ENCODE assay signal across 8 cellular contexts in the genomic region with DNA sequence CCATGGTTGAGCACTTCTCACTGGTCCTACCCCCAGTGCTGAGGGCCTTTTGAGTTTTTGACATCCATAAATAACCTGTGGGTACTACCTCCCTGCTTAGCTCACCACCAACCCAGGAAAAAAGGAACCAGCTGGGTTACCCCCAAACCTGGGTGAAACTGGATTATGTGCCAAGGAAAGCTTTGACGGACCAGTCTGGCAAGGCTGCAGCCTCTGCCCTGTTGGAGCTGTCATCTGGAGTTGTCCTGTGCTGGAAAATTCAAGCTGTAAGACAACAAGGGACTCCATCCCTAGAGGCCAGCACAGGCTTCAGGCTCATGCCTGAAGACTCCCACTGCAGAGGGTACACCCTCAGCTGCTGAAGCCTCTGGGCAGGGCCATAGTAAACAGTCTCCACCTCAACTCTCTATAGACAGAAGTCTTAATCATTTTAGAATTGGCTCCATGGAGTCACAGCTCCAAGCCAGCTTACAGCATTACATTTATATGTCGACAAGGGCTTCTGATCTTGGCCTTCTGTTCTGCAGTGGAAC.
DNase-seq lines count a peak whose midpoint lies in the region; ATAC-seq, FAIRE-seq and TF ChIP-seq lines count a peak whose summit lies in the region.
"Had no signal": no experiment of that assay in that cellular context is flagged by ENCODE, and none has a peak within 500 bp of the region (broad histone marks: within the 10 kb centered on the region; RNA-seq: fewer than 3 reads in every experiment).

No MANE protein-coding gene starts in this region.

- peaks cover 3% of the 10 kb centered on the region for H3K36me3 Mint-ChIP-seq in activated naive CD8-positive, alpha-beta T cell

- H3K4me3 ChIP-seq in keratinocyte (ENCODE audit: control insufficient read depth in 2 of 3, extremely low read depth in 1 of 3, insufficient read depth in 2 of 3, low read depth in 1 of 3, low read length in 3 of 3) (peak overlapping the region in 1 of 3 experiments; percentile 15), subcutaneous abdominal adipose tissue (ENCODE audit: low read depth in 1 of 5, low read length in 5 of 5) (no peak overlapping the region)

- ATAC-seq in GM19463 (IDR thresholded peaks at IDR 0.05; ENCODE audit: unreplicated experiment) (no peak), GM21576 (IDR thresholded peaks at IDR 0.05; ENCODE audit: unreplicated experiment) (no peak)

- no peaks in the 10 kb centered on the region for H3K9me3 Mint-ChIP-seq in activated naive CD8-positive, alpha-beta T cell (ENCODE audit: low read depth)
- H3K9me3 Mint-ChIP-seq: immature natural killer cell had no signal

- peak; percentile 23 for FAIRE-seq in keratinocyte (lab: Jason Lieb, UNC)

- H3K9me3 ChIP-seq in keratinocyte (ENCODE audit: control insufficient read depth, low read depth, low read length), result no peaks in the 10 kb centered on the region
- H3K9me3 ChIP-seq in subcutaneous abdominal adipose tissue (ENCODE audit: control insufficient read depth in 5 of 5, low read length in 5 of 5), result no peaks in the 10 kb centered on the region

- H2AFZ ChIP-seq in keratinocyte (ENCODE audit: control insufficient read depth, low read length), result no peak overlapping the region

- TF ChIP-seq CTCF in keratinocyte (optimal IDR thresholded peaks at IDR 0.05 in 1 of 3, IDR thresholded peaks at IDR 0.05 in 1 of 3, conservative IDR thresholded peaks at IDR 0.05 in 1 of 3; ENCODE audit: extremely low read depth in 1 of 3, insufficient read depth in 2 of 3, low read length in 3 of 3), result no peak

- peaks cover 96% of the 10 kb centered on the region for H3K4me1 Mint-ChIP-seq in activated naive CD8-positive, alpha-beta T cell (ENCODE audit: low read depth)

- no peaks in the 10 kb centered on the region for H4K20me1 ChIP-seq in keratinocyte (ENCODE audit: control insufficient read depth, extremely low read depth, insufficient read depth, low read length)

- H3K4me2 ChIP-seq in keratinocyte (ENCODE audit: control insufficient read depth, extremely low read depth, insufficient read depth, low read depth, low read length), result peak overlapping the region; percentile 77

- peaks cover 34% of the 10 kb centered on the region for H3K79me2 ChIP-seq in keratinocyte (ENCODE audit: control insufficient read depth, insufficient read depth, low read length)

- peak; percentile 37 for DNase-seq in HT-29 (ENCODE audit: low spot score)
- DNase-seq in keratinocyte (ENCODE audit: low read depth, low spot score), result no peak
- DNase-seq in DMS114 treated with DMSO at 0.1 percent for 48 hours (lab: John Stamatoyannopoulos, UW; ENCODE audit: unreplicated experiment), result no peak
- DNase-seq: immature natural killer cell had no signal

- dilution Hi-C loops in keratinocyte (cut with MboI; ENCODE audit: extremely low pct_ligation_motif_present, low sequenced_read_pairs), result no loop called here

- H3K36me3 ChIP-seq in keratinocyte (ENCODE audit: control insufficient read depth in 2 of 2, extremely low read depth in 1 of 2, insufficient read depth in 2 of 2, low read length in 2 of 2) (peaks cover 0 to 1% of the 10 kb centered on the region in 2 experiments), subcutaneous abdominal adipose tissue (ENCODE audit: control insufficient read depth in 5 of 5, insufficient read depth in 5 of 5, low read length in 5 of 5) (peaks cover 0 to 8% (median 0%) of the 10 kb centered on the region in 5 donors)

- no peaks in the 10 kb centered on the region for H3K27me3 ChIP-seq in keratinocyte (ENCODE audit: control insufficient read depth, extremely low read depth, insufficient read depth, low read length)
- H3K27me3 ChIP-seq in subcutaneous abdominal adipose tissue (ENCODE audit: control insufficient read depth in 5 of 5, insufficient read depth in 4 of 5, low read length in 5 of 5), result no peaks in the 10 kb centered on the region

- H3K9ac ChIP-seq in keratinocyte (ENCODE audit: control insufficient read depth, extremely low read depth, insufficient read depth, low read length) (peak overlapping the region; percentile 62), subcutaneous abdominal adipose tissue (ENCODE audit: low read length in 5 of 5) (no peak overlapping the region)

- H3K9me1 ChIP-seq in keratinocyte (ENCODE audit: control insufficient read depth, extremely low read depth, insufficient read depth, low read length), result no peaks in the 10 kb centered on the region

- H3K27ac ChIP-seq in keratinocyte (ENCODE audit: control insufficient read depth, insufficient read depth, low read length) (peak overlapping the region; percentile 96), subcutaneous abdominal adipose tissue (ENCODE audit: low read depth, low read length) (peak overlapping the region; percentile 54)

- H3K27me3 Mint-ChIP-seq in activated naive CD8-positive, alpha-beta T cell, result no peaks in the 10 kb centered on the region

- H3K4me1 ChIP-seq in keratinocyte (ENCODE audit: control insufficient read depth, extremely low read depth, insufficient read depth, low read length), result peaks cover 26% of the 10 kb centered on the region
- peaks cover 0 to 34% (median 6%) of the 10 kb centered on the region in 5 donors for H3K4me1 ChIP-seq in subcutaneous abdominal adipose tissue (ENCODE audit: control insufficient read depth in 5 of 5, insufficient read depth in 5 of 5, low read length in 5 of 5)

- peak overlapping the region; percentile 95 for H3K27ac Mint-ChIP-seq in activated naive CD8-positive, alpha-beta T cell

- H3K4me3 Mint-ChIP-seq in activated naive CD8-positive, alpha-beta T cell, result peak overlapping the region; percentile 81
- H3K4me3 Mint-ChIP-seq: immature natural killer cell had no signal
